In genomic region chr7:88665892-88666514, GRCh38 we compare ENCODE assay signal across 1 cellular context.
A peak's percentile ranks its signal among the peaks of the same experiment; 100 is the strongest.
TF ChIP-seq lines count a peak whose summit lies in the region.

No MANE protein-coding gene starts in this region.

TF ChIP-seq in K562, 482 proteins besides CTCF, POLR2A, EP300 and RAD21 (continued from another document and continues in another):
- no peak for TF ChIP-seq FOXP4 (CRISPR knock-in tag; IDR thresholded peaks at IDR 0.05; ENCODE audit: borderline replicate concordance)
- no peak for TF ChIP-seq LEF1 (IDR thresholded peaks at IDR 0.05)
- TF ChIP-seq ARNT (IDR thresholded peaks at IDR 0.05), result no peak
- TF ChIP-seq IRF2 (CRISPR knock-in tag; IDR thresholded peaks at IDR 0.05), result no peak
- peak; percentile 19 for TF ChIP-seq MEIS2 (IDR thresholded peaks at IDR 0.05; ENCODE audit: partially characterized antibody)
- TF ChIP-seq NCOA1 (IDR thresholded peaks at IDR 0.05; ENCODE audit: low read depth), result no peak
- TF ChIP-seq, protein P1, sequence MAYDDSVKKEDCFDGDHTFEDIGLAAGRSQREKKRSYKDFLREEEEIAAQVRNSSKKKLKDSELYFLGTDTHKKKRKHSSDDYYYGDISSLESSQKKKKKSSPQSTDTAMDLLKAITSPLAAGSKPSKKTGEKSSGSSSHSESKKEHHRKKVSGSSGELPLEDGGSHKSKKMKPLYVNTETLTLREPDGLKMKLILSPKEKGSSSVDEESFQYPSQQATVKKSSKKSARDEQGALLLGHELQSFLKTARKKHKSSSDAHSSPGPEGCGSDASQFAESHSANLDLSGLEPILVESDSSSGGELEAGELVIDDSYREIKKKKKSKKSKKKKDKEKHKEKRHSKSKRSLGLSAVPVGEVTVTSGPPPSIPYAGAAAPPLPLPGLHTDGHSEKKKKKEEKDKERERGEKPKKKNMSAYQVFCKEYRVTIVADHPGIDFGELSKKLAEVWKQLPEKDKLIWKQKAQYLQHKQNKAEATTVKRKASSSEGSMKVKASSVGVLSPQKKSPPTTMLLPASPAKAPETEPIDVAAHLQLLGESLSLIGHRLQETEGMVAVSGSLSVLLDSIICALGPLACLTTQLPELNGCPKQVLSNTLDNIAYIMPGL (CRISPR knock-in tag; IDR thresholded peaks at IDR 0.05), result no peak
- no peak for TF ChIP-seq SAFB (IDR thresholded peaks at IDR 0.05; ENCODE audit: borderline replicate concordance, low read depth, low read length)
- TF ChIP-seq PCBP1 (IDR thresholded peaks at IDR 0.05; ENCODE audit: low read depth, low read length, poor library complexity, severe bottlenecking), result no peak
- no peak for TF ChIP-seq ZFX (CRISPR knock-in tag; IDR thresholded peaks at IDR 0.05)
- no peak for TF ChIP-seq SMARCC2 (IDR thresholded peaks at IDR 0.05; ENCODE audit: low read depth)
- no peak for TF ChIP-seq THRAP3 (IDR thresholded peaks at IDR 0.05; ENCODE audit: borderline replicate concordance)
- TF ChIP-seq RB1 (IDR thresholded peaks at IDR 0.05; ENCODE audit: low read depth), result no peak
- peak in 1 of 2 experiments; percentile 56; a peak in 1 of 3 replicates for TF ChIP-seq CBX3 (IDR thresholded peaks at IDR 0.05; ENCODE audit: borderline replicate concordance in 1 of 2, low read length in 2 of 2)
- no peak for TF ChIP-seq U2AF1 (optimal IDR thresholded peaks at IDR 0.05; ENCODE audit: low read depth, low read length)
- TF ChIP-seq KLF16 (IDR thresholded peaks at IDR 0.05), result no peak
- no peak for TF ChIP-seq TRIM25 (IDR thresholded peaks at IDR 0.05; ENCODE audit: borderline replicate concordance)
- no peak for TF ChIP-seq TSC22D4 (tag; IDR thresholded peaks at IDR 0.05)
- TF ChIP-seq HNRNPUL1 (IDR thresholded peaks at IDR 0.05; ENCODE audit: low read length), result no peak
- TF ChIP-seq PBX2 (CRISPR knock-in tag; IDR thresholded peaks at IDR 0.05; ENCODE audit: low read depth), result no peak
- no peak for TF ChIP-seq PBX2 (tag; conservative IDR thresholded peaks at IDR 0.05; ENCODE audit: low read depth)
- no peak for TF ChIP-seq ZFP1 (CRISPR knock-in tag; IDR thresholded peaks at IDR 0.05)
- TF ChIP-seq ESRRA (IDR thresholded peaks at IDR 0.05; ENCODE audit: borderline replicate concordance, low read depth), result no peak
- no peak for TF ChIP-seq CBX8 (IDR thresholded peaks at IDR 0.05; ENCODE audit: borderline replicate concordance, extremely low read depth, low read depth, low read length, poor library complexity, severe bottlenecking)
- no peak for TF ChIP-seq TRIM24 (IDR thresholded peaks at IDR 0.05)
- no peak for TF ChIP-seq NR3C1 (CRISPR knock-in tag; IDR thresholded peaks at IDR 0.05)
- TF ChIP-seq FOXJ2 (tag; IDR thresholded peaks at IDR 0.05), result no peak
- TF ChIP-seq ZNF347 (CRISPR knock-in tag; IDR thresholded peaks at IDR 0.05; ENCODE audit: low read depth), result no peak
- TF ChIP-seq USF1 (CRISPR knock-in tag; IDR thresholded peaks at IDR 0.05), result no peak
- no peak for TF ChIP-seq ZNF445 (CRISPR knock-in tag; IDR thresholded peaks at IDR 0.05; ENCODE audit: low read depth)
- peak; percentile 61 for TF ChIP-seq ARID1B (IDR thresholded peaks at IDR 0.05)
- TF ChIP-seq, protein P2, sequence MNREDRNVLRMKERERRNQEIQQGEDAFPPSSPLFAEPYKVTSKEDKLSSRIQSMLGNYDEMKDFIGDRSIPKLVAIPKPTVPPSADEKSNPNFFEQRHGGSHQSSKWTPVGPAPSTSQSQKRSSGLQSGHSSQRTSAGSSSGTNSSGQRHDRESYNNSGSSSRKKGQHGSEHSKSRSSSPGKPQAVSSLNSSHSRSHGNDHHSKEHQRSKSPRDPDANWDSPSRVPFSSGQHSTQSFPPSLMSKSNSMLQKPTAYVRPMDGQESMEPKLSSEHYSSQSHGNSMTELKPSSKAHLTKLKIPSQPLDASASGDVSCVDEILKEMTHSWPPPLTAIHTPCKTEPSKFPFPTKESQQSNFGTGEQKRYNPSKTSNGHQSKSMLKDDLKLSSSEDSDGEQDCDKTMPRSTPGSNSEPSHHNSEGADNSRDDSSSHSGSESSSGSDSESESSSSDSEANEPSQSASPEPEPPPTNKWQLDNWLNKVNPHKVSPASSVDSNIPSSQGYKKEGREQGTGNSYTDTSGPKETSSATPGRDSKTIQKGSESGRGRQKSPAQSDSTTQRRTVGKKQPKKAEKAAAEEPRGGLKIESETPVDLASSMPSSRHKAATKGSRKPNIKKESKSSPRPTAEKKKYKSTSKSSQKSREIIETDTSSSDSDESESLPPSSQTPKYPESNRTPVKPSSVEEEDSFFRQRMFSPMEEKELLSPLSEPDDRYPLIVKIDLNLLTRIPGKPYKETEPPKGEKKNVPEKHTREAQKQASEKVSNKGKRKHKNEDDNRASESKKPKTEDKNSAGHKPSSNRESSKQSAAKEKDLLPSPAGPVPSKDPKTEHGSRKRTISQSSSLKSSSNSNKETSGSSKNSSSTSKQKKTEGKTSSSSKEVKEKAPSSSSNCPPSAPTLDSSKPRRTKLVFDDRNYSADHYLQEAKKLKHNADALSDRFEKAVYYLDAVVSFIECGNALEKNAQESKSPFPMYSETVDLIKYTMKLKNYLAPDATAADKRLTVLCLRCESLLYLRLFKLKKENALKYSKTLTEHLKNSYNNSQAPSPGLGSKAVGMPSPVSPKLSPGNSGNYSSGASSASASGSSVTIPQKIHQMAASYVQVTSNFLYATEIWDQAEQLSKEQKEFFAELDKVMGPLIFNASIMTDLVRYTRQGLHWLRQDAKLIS (CRISPR knock-in tag; IDR thresholded peaks at IDR 0.05), result no peak
- TF ChIP-seq STAT5A (IDR thresholded peaks at IDR 0.05; ENCODE audit: borderline replicate concordance, low read length), result 0 out of 2 replicates have a peak, but pooled peaks have one; percentile 10
- no peak for TF ChIP-seq POLR2H (tag; IDR thresholded peaks at IDR 0.05; ENCODE audit: low read depth)
- peak; percentile 48; the same call in 1 of the 2 replicates for TF ChIP-seq TEAD4 (IDR thresholded peaks at IDR 0.05; ENCODE audit: low read length)
- TF ChIP-seq TEAD4 (CRISPR knock-in tag; IDR thresholded peaks at IDR 0.05; ENCODE audit: borderline replicate concordance), result no peak
- TF ChIP-seq, protein P3, sequence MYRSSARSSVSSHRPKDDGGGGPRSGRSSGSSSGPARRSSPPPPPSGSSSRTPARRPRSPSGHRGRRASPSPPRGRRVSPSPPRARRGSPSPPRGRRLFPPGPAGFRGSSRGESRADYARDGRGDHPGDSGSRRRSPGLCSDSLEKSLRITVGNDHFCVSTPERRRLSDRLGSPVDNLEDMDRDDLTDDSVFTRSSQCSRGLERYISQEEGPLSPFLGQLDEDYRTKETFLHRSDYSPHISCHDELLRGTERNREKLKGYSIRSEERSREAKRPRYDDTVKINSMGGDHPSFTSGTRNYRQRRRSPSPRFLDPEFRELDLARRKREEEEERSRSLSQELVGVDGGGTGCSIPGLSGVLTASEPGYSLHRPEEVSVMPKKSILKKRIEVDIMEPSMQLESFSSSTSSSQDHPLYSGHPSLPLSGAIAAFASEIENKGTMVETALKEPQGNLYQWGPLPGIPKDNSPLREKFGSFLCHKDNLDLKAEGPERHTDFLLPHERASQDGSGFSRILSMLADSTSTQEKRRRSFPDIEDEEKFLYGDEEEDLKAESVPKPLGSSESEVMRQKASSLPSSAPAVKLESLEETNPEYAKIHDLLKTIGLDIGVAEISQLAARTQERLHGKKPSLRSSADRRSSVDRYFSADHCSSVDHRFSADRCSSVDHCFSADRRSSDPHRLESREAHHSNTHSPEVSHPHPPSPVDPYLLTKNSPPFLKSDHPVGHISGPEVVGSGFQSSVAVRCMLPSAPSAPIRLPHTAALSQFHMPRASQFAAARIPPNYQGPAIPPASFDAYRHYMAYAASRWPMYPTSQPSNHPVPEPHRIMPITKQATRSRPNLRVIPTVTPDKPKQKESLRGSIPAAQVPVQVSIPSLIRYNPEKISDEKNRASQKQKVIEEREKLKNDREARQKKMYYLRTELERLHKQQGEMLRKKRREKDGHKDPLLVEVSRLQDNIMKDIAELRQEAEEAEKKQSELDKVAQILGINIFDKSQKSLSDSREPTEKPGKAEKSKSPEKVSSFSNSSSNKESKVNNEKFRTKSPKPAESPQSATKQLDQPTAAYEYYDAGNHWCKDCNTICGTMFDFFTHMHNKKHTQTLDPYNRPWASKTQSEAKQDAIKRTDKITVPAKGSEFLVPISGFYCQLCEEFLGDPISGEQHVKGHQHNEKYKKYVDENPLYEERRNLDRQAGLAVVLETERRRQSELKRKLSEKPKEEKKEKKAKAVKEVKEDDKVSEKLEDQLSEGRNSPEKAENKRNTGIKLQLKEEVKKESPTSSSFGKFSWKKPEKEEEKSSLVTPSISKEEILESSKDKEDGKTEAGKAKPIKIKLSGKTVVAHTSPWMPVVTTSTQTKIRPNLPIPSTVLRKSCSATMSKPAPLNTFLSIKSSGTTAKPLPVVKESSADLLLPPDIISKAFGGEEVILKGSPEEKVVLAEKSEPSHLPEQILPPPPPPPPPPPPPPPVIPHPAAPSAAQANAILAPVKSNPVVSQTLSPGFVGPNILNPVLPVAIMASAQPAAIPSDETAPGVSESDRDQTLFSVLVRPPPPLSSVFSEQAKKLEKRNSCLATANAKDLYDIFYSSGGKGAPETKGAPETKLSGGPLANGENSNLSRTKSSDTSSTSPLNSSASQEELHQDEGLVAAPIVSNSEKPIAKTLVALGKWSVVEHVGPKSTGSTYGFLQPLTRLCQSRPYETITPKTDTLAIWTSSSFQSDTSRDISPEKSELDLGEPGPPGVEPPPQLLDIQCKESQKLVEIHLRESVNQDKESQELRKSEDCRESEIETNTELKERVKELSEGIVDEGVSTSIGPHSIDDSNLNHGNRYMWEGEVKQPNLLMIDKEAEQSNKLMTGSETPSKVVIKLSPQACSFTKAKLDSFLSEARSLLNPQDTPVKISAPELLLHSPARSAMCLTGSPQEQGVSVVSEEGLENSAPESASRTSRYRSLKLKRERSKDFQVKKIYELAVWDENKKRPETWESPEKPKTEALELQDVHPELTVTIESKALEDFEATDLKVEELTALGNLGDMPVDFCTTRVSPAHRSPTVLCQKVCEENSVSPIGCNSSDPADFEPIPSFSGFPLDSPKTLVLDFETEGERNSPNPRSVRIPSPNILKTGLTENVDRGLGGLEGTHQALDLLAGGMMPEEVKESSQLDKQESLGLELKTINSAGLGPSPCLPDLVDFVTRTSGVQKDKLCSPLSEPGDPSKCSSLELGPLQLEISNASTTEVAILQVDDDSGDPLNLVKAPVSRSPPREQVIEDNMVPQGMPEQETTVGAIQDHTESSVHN (IDR thresholded peaks at IDR 0.05; ENCODE audit: borderline replicate concordance in 1 of 2, low read depth in 1 of 2), result no peak
- TF ChIP-seq RBFOX2 (IDR thresholded peaks at IDR 0.05; ENCODE audit: low read depth, low read length), result no peak
- TF ChIP-seq RCOR1 (IDR thresholded peaks at IDR 0.05; ENCODE audit: borderline replicate concordance in 1 of 2, low read depth in 2 of 2, low read length in 2 of 2), result 0 out of 4 replicates have a peak, but pooled peaks of 1 of the 2 experiments have one; percentile 8
